Comparison of ENCODE assay signal across 12 cellular contexts in genomic region chr1:8472668-8473067, GRCh38.
A peak's percentile ranks its signal among the peaks of the same experiment; 100 is the strongest.
DNase-seq lines count a peak whose midpoint lies in the region; ATAC-seq, FAIRE-seq and TF ChIP-seq lines count a peak whose summit lies in the region.
"Had no signal": no experiment of that assay in that cellular context is flagged by ENCODE, and none has a peak within 500 bp of the region (broad histone marks: within the 10 kb centered on the region; RNA-seq: fewer than 3 reads in every experiment).

No MANE protein-coding gene starts in this region.

- H3K4me3 ChIP-seq in Karpas-422 (ENCODE audit: low read length) (no peak overlapping the region; the same call in 1 of the 2 replicates), small intestine (ENCODE audit: low read depth in 1 of 2, low read length in 2 of 2) (no peak overlapping the region), transverse colon (no peak overlapping the region)
- H3K4me3 ChIP-seq: HAP-1, right lobe of liver had no signal

- no peaks in the 10 kb centered on the region for H3K9me3 ChIP-seq in Karpas-422 (ENCODE audit: low read length)
- no peaks in the 10 kb centered on the region for H3K9me3 ChIP-seq in small intestine (ENCODE audit: control insufficient read depth, low read depth)
- no peaks in the 10 kb centered on the region for H3K9me3 ChIP-seq in transverse colon
- H3K9me3 ChIP-seq: HAP-1, right lobe of liver had no signal

- TF ChIP-seq POLR2A in transverse colon (IDR thresholded peaks at IDR 0.05), result no peak

- H3K36me3 ChIP-seq in Karpas-422 (ENCODE audit: insufficient read depth, low read length) (no peaks in the 10 kb centered on the region), small intestine (ENCODE audit: control insufficient read depth in 2 of 2, insufficient read depth in 2 of 2, low read length in 2 of 2) (peaks cover 0 to 2% of the 10 kb centered on the region in 2 donors), transverse colon (no peaks in the 10 kb centered on the region)
- H3K36me3 ChIP-seq: HAP-1, right lobe of liver had no signal

- no peaks in the 10 kb centered on the region for H3K79me2 ChIP-seq in Karpas-422 (ENCODE audit: low read length)

- CTCF ChIA-PET in activated naive CD4-positive, alpha-beta T cell treated with anti-CD3 and anti-CD28 coated beads, Interleukin-2, amount 10 ng/mL, durations not matched to agents 7 days and 5 days (lab: Charles Lee), result interaction anchor here (1.0 to 1.4 kb wide), 3 partner anchors 45 to 376 kb away, joined by 3 read pairs; no protein-coding TSS in a partner anchor

- H3K4me1 ChIP-seq in Karpas-422 (ENCODE audit: low read length) (peaks cover 42% of the 10 kb centered on the region), small intestine (ENCODE audit: control insufficient read depth in 2 of 2, insufficient read depth in 1 of 2, low read depth in 1 of 2, low read length in 1 of 2) (no peaks in the 10 kb centered on the region), transverse colon (peaks cover 6 to 28% (median 12%) of the 10 kb centered on the region in 4 donors)

- DNase-seq in Karpas-422 (peak; percentile 48), inferior parietal cortex (ENCODE audit: extremely low spot score) (no peak), small intestine (no peak), transverse colon (no peak)
- peak; percentile 73 for DNase-seq in activated naive CD4-positive, alpha-beta T cell treated with anti-CD3 and anti-CD28 coated beads, Interleukin-2, amount 10 ng/mL, durations not matched to agents 7 days and 5 days
- DNase-seq in stimulated activated CD4-positive, alpha-beta T cell treated with anti-CD3 and anti-CD28 coated beads, TNF-alpha, amount 100 ng/mL, for 48 hours (ENCODE audit: low read depth in 3 of 3), result peak in 2 of 3 donors; percentile 29 to 46
- DNase-seq: kidney, right lobe of liver, trophoblast cell had no signal

- TF ChIP-seq CTCF in transverse colon (IDR thresholded peaks at IDR 0.05), result no peak

- H2AFZ ChIP-seq in Karpas-422 (ENCODE audit: low read length), result no peak overlapping the region

- H3K9ac ChIP-seq in Karpas-422 (ENCODE audit: low read length), result peak overlapping the region; percentile 12; the same call in 1 of the 2 replicates

- ATAC-seq in GM18909 (IDR thresholded peaks at IDR 0.05; ENCODE audit: poor library complexity, unreplicated experiment) (peak; percentile 37), HG02885 (IDR thresholded peaks at IDR 0.05; ENCODE audit: poor library complexity, unreplicated experiment) (no peak)
- ATAC-seq: right lobe of liver had no signal

- H4K20me1 ChIP-seq in Karpas-422 (ENCODE audit: insufficient read depth, low read depth, low read length), result no peaks in the 10 kb centered on the region

- H3K36me3 Mint-ChIP-seq in activated naive CD4-positive, alpha-beta T cell treated with anti-CD3 and anti-CD28 coated beads, Interleukin-2, amount 10 ng/mL, durations not matched to agents 7 days and 5 days, result peaks cover 10% of the 10 kb centered on the region

- 60 to 64% (median 61%) methylated on average over 2 of the region's 2 CpGs for WGBS in small intestine, 3 donors
- 70 to 76% methylated on average over 2 of the region's 2 CpGs for WGBS in transverse colon (ENCODE audit: low coverage in 1 of 2), 2 donors

- peak overlapping the region; percentile 78 for H3K27ac Mint-ChIP-seq in activated naive CD4-positive, alpha-beta T cell treated with anti-CD3 and anti-CD28 coated beads, Interleukin-2, amount 10 ng/mL, durations not matched to agents 7 days and 5 days

- H3K27ac ChIP-seq in Karpas-422 (ENCODE audit: low read length) (peak overlapping the region; percentile 47; the same call in 1 of the 2 replicates), small intestine (ENCODE audit: low read depth in 1 of 2, low read length in 1 of 2) (no peak overlapping the region), transverse colon (no peak overlapping the region)
- H3K27ac ChIP-seq: right lobe of liver had no signal

- H3K27me3 ChIP-seq in Karpas-422 (ENCODE audit: low read length) (no peaks in the 10 kb centered on the region), small intestine (ENCODE audit: control insufficient read depth in 2 of 2, insufficient read depth in 2 of 2, low read length in 2 of 2) (no peaks in the 10 kb centered on the region), transverse colon (no peaks in the 10 kb centered on the region)
- H3K27me3 ChIP-seq: right lobe of liver had no signal

- H3K9me3 Mint-ChIP-seq in activated naive CD4-positive, alpha-beta T cell treated with anti-CD3 and anti-CD28 coated beads, Interleukin-2, amount 10 ng/mL, durations not matched to agents 7 days and 5 days, result no peaks in the 10 kb centered on the region

- no peaks in the 10 kb centered on the region for H3K9me2 ChIP-seq in Karpas-422 (replicated peaks; ENCODE audit: insufficient read depth, low read length)

- in situ Hi-C loops in transverse colon (cut with MboI; ENCODE audit: low pct_ligation_motif_present in 1 of 4, low pct_unique_long_range_greater_than_20kb in 1 of 4, low sequenced_read_pairs in 3 of 4), result no loop called here

- peaks cover 54% of the 10 kb centered on the region for H3K4me1 Mint-ChIP-seq in activated naive CD4-positive, alpha-beta T cell treated with anti-CD3 and anti-CD28 coated beads, Interleukin-2, amount 10 ng/mL, durations not matched to agents 7 days and 5 days

- H3K4me3 Mint-ChIP-seq in activated naive CD4-positive, alpha-beta T cell treated with anti-CD3 and anti-CD28 coated beads, Interleukin-2, amount 10 ng/mL, durations not matched to agents 7 days and 5 days, result no peak overlapping the region

- TF ChIP-seq EP300 in transverse colon (IDR thresholded peaks at IDR 0.05; ENCODE audit: low read depth), result no peak

- no peak for FAIRE-seq in small intestine (lab: Jason Lieb, UNC)
- FAIRE-seq: kidney had no signal

- no peaks in the 10 kb centered on the region for H3K27me3 Mint-ChIP-seq in activated naive CD4-positive, alpha-beta T cell treated with anti-CD3 and anti-CD28 coated beads, Interleukin-2, amount 10 ng/mL, durations not matched to agents 7 days and 5 days

- intact Hi-C loops in transverse colon (cut with DNase I; ENCODE audit: low total_unique reads), result no loop called here

- peak overlapping the region; percentile 51 for H3K4me2 ChIP-seq in Karpas-422 (ENCODE audit: low read depth, low read length, poor library complexity, severe bottlenecking)

Comparison
In these comparisons a context has a peak if more than half of its experiments do, and no peak if none do; other contexts are left out.
1. DNase-seq: peak in Karpas-422 (single experiment), activated naive CD4-positive, alpha-beta T cell treated with anti-CD3 and anti-CD28 coated beads, Interleukin-2, amount 10 ng/mL, durations not matched to agents 7 days and 5 days (single experiment) and stimulated activated CD4-positive, alpha-beta T cell treated with anti-CD3 and anti-CD28 coated beads, TNF-alpha, amount 100 ng/mL, for 48 hours (2 of 3); none in inferior parietal cortex (single experiment), small intestine (single experiment) and transverse colon (single experiment).